Comparison of ENCODE assay signal across 11 cellular contexts in the genomic region with DNA sequence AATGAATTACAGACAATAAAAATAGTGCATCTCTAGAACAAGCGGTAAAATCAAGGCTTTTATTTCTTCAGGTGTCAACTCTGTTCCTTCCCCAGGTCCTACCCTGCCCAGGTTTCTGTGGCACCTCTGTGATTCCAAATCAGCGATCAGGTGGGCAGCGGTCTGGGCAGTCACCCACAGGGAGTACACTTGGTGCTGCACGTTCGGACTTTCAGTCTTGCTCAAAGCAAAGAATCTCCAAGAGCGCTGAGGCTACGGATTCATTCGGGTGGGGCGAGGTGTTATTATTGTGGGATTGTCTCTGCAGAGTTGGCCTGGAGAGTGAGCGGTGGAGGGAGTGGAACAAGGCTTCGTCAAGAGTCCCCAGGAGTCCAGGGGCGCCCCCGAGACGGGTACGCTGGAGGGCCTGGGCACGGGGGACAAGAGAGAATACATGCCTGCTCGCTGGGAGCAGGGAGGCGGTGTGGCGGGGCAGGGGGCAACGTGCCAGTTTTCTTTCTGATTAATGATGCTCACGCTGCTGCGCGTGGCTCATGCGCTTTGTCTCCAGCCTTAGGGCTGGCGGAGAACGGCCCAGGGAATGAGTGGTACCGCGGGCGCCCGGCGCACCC. TPM values are rescaled to one million over a fixed set of nuclear protein-coding genes. Genes with fewer than 3 reads are reported as not detected.
DNase-seq lines count a peak whose midpoint lies in the region; ATAC-seq, FAIRE-seq and TF ChIP-seq lines count a peak whose summit lies in the region.
"Had no signal": no experiment of that assay in that cellular context is flagged by ENCODE, and none has a peak within 500 bp of the region (broad histone marks: within the 10 kb centered on the region; RNA-seq: fewer than 3 reads in every experiment).

No MANE protein-coding gene starts in this region.

- TF ChIP-seq POLR2A in GM12892 (IDR thresholded peaks at IDR 0.05; ENCODE audit: low read depth, low read length): no peak

- no peak for FAIRE-seq in GM12892 (lab: Jason Lieb, UNC)

- H3K9me3 Mint-ChIP-seq in activated naive CD8-positive, alpha-beta T cell (ENCODE audit: low read depth): no peaks in the 10 kb centered on the region

- H3K27ac ChIP-seq in iPS-18a (ENCODE audit: low read length): no peak overlapping the region
- H3K27ac ChIP-seq: skin epidermis, thyroid gland had no signal

- no peak overlapping the region for H3K9ac ChIP-seq in iPS-18a (ENCODE audit: low read length)

- H3K27ac Mint-ChIP-seq in activated naive CD8-positive, alpha-beta T cell: no peak overlapping the region

- H3K36me3 Mint-ChIP-seq in activated naive CD8-positive, alpha-beta T cell: no peaks in the 10 kb centered on the region

- H3K4me1 Mint-ChIP-seq in activated naive CD8-positive, alpha-beta T cell (ENCODE audit: low read depth): peaks cover 7% of the 10 kb centered on the region

- H3K4me3 ChIP-seq in iPS-18a (ENCODE audit: low read length): peak overlapping the region; percentile 81
- peak overlapping the region; percentile 53 for H3K4me3 ChIP-seq in skeletal muscle cell (ENCODE audit: low read depth, low read length)

- peaks cover 56% of the 10 kb centered on the region for H3K27me3 ChIP-seq in iPS-18a (ENCODE audit: control insufficient read depth, insufficient read depth, low read length)

- DNase-seq in GM03348 (ENCODE audit: low spot score) (peak; percentile 2), skeletal muscle cell (ENCODE audit: low read depth) (no peak), GM12892 (ENCODE audit: insufficient read length) (no peak), NCI-H2196 (lab: John Stamatoyannopoulos, UW; ENCODE audit: unreplicated experiment) (no peak)
- no peak for DNase-seq in activated CD8-positive, alpha-beta memory T cell treated with anti-CD3 and anti-CD28 coated beads, Interleukin-2, amount 50 U/mL, for 4 hours
- DNase-seq: activated CD4-positive, CD25-positive, alpha-beta regulatory T cell treated with anti-CD3 and anti-CD28 coated beads, Interleukin-2, amount 50 U/mL, for 72 hours had no signal

- H3K36me3 ChIP-seq in iPS-18a (ENCODE audit: control insufficient read depth, low read depth, low read length): no peaks in the 10 kb centered on the region
- H3K36me3 ChIP-seq: thyroid gland had no signal

- H3K9me3 ChIP-seq in iPS-18a (ENCODE audit: control insufficient read depth, low read depth, low read length): no peaks in the 10 kb centered on the region
- H3K9me3 ChIP-seq: thyroid gland had no signal

- ATAC-seq in GM18498 (IDR thresholded peaks at IDR 0.05; ENCODE audit: unreplicated experiment): no peak

- H3K4me3 Mint-ChIP-seq in activated naive CD8-positive, alpha-beta T cell: peak overlapping the region; percentile 41

- H3K27me3 Mint-ChIP-seq in activated naive CD8-positive, alpha-beta T cell: peaks cover 34% of the 10 kb centered on the region

- H3K4me1 ChIP-seq in iPS-18a (ENCODE audit: control insufficient read depth, low read depth, low read length): no peaks in the 10 kb centered on the region

RNA-seq across cellular contexts. Expression of a gene that starts 0.6 kb away (rescaled TPM):
- polyA plus RNA-seq in GM12892 (2012; ENCODE audit: missing spikeins): not detected
